19 cellular contexts compared by ENCODE assay signal in genomic region chr16:8258523-8258922, GRCh38.
DNase-seq lines count a peak whose midpoint lies in the region; ATAC-seq, FAIRE-seq and TF ChIP-seq lines count a peak whose summit lies in the region.
"Had no signal": no experiment of that assay in that cellular context is flagged by ENCODE, and none has a peak within 500 bp of the region (broad histone marks: within the 10 kb centered on the region; RNA-seq: fewer than 3 reads in every experiment).

No MANE protein-coding gene starts in this region.

- H3K4me1 ChIP-seq in H1 (replicated peaks in 1 of 4; ENCODE audit: control insufficient read depth in 3 of 4, insufficient read depth in 4 of 4, low read length in 3 of 4) (peaks cover 2 to 5% (median 3%) of the 10 kb centered on the region in 4 experiments; a peak in 4 of 7 replicates), psoas muscle (no peaks in the 10 kb centered on the region)
- H3K4me1 ChIP-seq in effector memory CD4-positive, alpha-beta T cell (ENCODE audit: control insufficient read depth, insufficient read depth, low read length, poor library complexity, severe bottlenecking): no peaks in the 10 kb centered on the region
- H3K4me1 ChIP-seq: HAP-1 had no signal

- no peak overlapping the region for H2BK12ac ChIP-seq in H1 (ENCODE audit: low read depth, low read length)

- no peak for TF ChIP-seq CTCF in H1 (IDR thresholded peaks at IDR 0.05; ENCODE audit: control extremely low read depth in 1 of 3, insufficient read depth in 1 of 3, low read depth in 1 of 3, low read length in 3 of 3)
- no peak for TF ChIP-seq CTCF in lower leg skin (IDR thresholded peaks at IDR 0.05)
- no peak for TF ChIP-seq CTCF in psoas muscle (IDR thresholded peaks at IDR 0.05)

- H3K14ac ChIP-seq in H1 (ENCODE audit: insufficient read length): no peak overlapping the region

- TF ChIP-seq EP300 in H1 (IDR thresholded peaks at IDR 0.05; ENCODE audit: borderline replicate concordance in 1 of 2, low read depth in 2 of 2, low read length in 2 of 2): no peak

- ATAC-seq in psoas muscle: no peak
- ATAC-seq: HepG2 had no signal

- H2BK5ac ChIP-seq in H1 (ENCODE audit: low read depth, low read length): no peak overlapping the region

- H3K9ac ChIP-seq in H1 (replicated peaks in 1 of 4; ENCODE audit: extremely low read depth in 1 of 4, low read depth in 3 of 4, low read length in 3 of 4): no peak overlapping the region
- H3K9ac ChIP-seq: GM23248 had no signal

- no peaks in the 10 kb centered on the region for H3K36me3 ChIP-seq in H7 (replicated peaks; ENCODE audit: control insufficient read depth, insufficient read depth, low read length)
- no peaks in the 10 kb centered on the region for H3K36me3 ChIP-seq in H1 (ENCODE audit: control insufficient read depth in 2 of 4, insufficient read depth in 4 of 4, low read length in 3 of 4)
- no peaks in the 10 kb centered on the region for H3K36me3 ChIP-seq in effector memory CD4-positive, alpha-beta T cell (ENCODE audit: control insufficient read depth, insufficient read depth, low read length)
- H3K36me3 ChIP-seq in psoas muscle (ENCODE audit: insufficient read depth in 1 of 2, low read depth in 1 of 2): no peaks in the 10 kb centered on the region
- H3K36me3 ChIP-seq: HAP-1 had no signal

- no peak overlapping the region for H2BK15ac ChIP-seq in H1 (ENCODE audit: low read length)

- 38% methylated on average over 4 of the region's 7 CpGs; no CpG with 5 or more reads in 1 of the 2 experiments for WGBS in H1 (ENCODE audit: extremely low coverage in 1 of 2, insufficient coverage in 1 of 2, insufficient read length in 1 of 2, insufficient replicate concordance in 2 of 2, low coverage in 1 of 2, low lambda C conversion rate in 2 of 2, missing lambda C conversion rate in 1 of 2), 2 experiments
- WGBS in lower leg skin, 2 donors: 68 to 79% methylated on average over 7 of the region's 7 CpGs
- 62 to 71% (median 68%) methylated on average over 7 of the region's 7 CpGs for WGBS in psoas muscle, 3 donors

- FAIRE-seq in H1 (lab: Jason Lieb, UNC): no peak
- FAIRE-seq: A204.1, GM12891, GM19239, HepG2 had no signal

- no peak overlapping the region for H3K56ac ChIP-seq in H1 (replicated peaks; ENCODE audit: insufficient read length, low read depth, low read length)

- no peak overlapping the region for H2AK5ac ChIP-seq in H1 (ENCODE audit: low read depth, low read length)

- H2AFZ ChIP-seq in H1 (ENCODE audit: low read length): no peak overlapping the region; the same call in 1 of the 2 replicates
- H2AFZ ChIP-seq: GM23248 had no signal

- TF ChIP-seq POLR2A in H1 (IDR thresholded peaks at IDR 0.05; ENCODE audit: control extremely low read depth in 1 of 2, low read depth in 2 of 2, low read length in 2 of 2) (no peak), lower leg skin (IDR thresholded peaks at IDR 0.05) (no peak)

- H3K9me3 ChIP-seq in H1 (ENCODE audit: insufficient read depth in 2 of 2, low read depth in 1 of 2, low read length in 1 of 2) (no peaks in the 10 kb centered on the region), psoas muscle (no peaks in the 10 kb centered on the region)
- no peaks in the 10 kb centered on the region for H3K9me3 ChIP-seq in effector memory CD4-positive, alpha-beta T cell (ENCODE audit: control insufficient read depth, low read length)
- H3K9me3 ChIP-seq: HAP-1 had no signal

- H3K23ac ChIP-seq in H1 (ENCODE audit: insufficient read length): no peak overlapping the region

- no peak overlapping the region for H3K4ac ChIP-seq in H1 (replicated peaks; ENCODE audit: insufficient read length, low read depth, low read length)

- H3K4me3 ChIP-seq in H7 (ENCODE audit: insufficient read depth, low read depth, low read length) (no peak overlapping the region), H1 (ENCODE audit: extremely low read depth in 1 of 4, insufficient read depth in 2 of 4, low read depth in 3 of 4, low read length in 4 of 4) (peak overlapping the region in 1 of 4 experiments; percentile 26; a peak in 1 of 8 replicates), lower leg skin (ENCODE audit: low read depth, poor library complexity, severe bottlenecking) (no peak overlapping the region), psoas muscle (no peak overlapping the region)
- H3K4me3 ChIP-seq in effector memory CD4-positive, alpha-beta T cell (ENCODE audit: insufficient read depth, low read depth, low read length, poor library complexity, severe bottlenecking): no peak overlapping the region
- H3K4me3 ChIP-seq: GM23248, HAP-1 had no signal

- peak overlapping the region; percentile 2 for H2BK120ac ChIP-seq in H1 (replicated peaks; ENCODE audit: low read depth, low read length)

- H3K27me3 ChIP-seq in H7 (ENCODE audit: control insufficient read depth, insufficient read depth, low read length) (no peaks in the 10 kb centered on the region), H1 (replicated peaks in 1 of 4; ENCODE audit: control insufficient read depth in 3 of 4, extremely low read depth in 1 of 4, insufficient read depth in 3 of 4, low read length in 3 of 4) (peaks cover 0 to 1% (median 0%) of the 10 kb centered on the region in 4 experiments; a peak in 1 of 7 replicates), psoas muscle (ENCODE audit: insufficient read depth in 3 of 3, low read length in 2 of 3) (no peaks in the 10 kb centered on the region)
- no peaks in the 10 kb centered on the region for H3K27me3 ChIP-seq in effector memory CD4-positive, alpha-beta T cell (replicated peaks; ENCODE audit: control insufficient read depth, insufficient read depth, low read length, poor library complexity, severe bottlenecking)

- peak; percentile 5 for DNase-seq in H7
- DNase-seq in H1 (ENCODE audit: low read depth in 1 of 2, low spot score in 2 of 2): no peak
- DNase-seq in iPS-NIHi11 (ENCODE audit: low spot score): peak; percentile 11
- no peak for DNase-seq in lower leg skin (ENCODE audit: low spot score in 2 of 2)
- DNase-seq in effector memory CD4-positive, alpha-beta T cell: no peak
- no peak for DNase-seq in psoas muscle
- no peak for DNase-seq in GF-D8 (lab: John Stamatoyannopoulos, UW)
- DNase-seq: ACHN; CD4-positive, alpha-beta T cell; DMS153; DMS79 treated with DMSO at 0.1 percent for 48 hours; GM23248; KBM-7 had no signal

- H2BK20ac ChIP-seq in H1 (ENCODE audit: low read length): no peak overlapping the region

- no peaks in the 10 kb centered on the region for H3K23me2 ChIP-seq in H1 (ENCODE audit: low read depth, low read length)

- intact Hi-C loops in lower leg skin (cut with DNase I; ENCODE audit: low total_unique reads) (no loop called here), psoas muscle (cut with DNase I) (no loop called here)

- H4K91ac ChIP-seq in H1 (replicated peaks; ENCODE audit: insufficient read length, low read length): no peak overlapping the region

- H4K8ac ChIP-seq in H1 (ENCODE audit: extremely low read depth, insufficient read depth, low read length): no peak overlapping the region

- no peak overlapping the region for H3K18ac ChIP-seq in H1 (ENCODE audit: extremely low read depth, low read length)

- no peak overlapping the region for H4K5ac ChIP-seq in H1 (ENCODE audit: insufficient read length, low read depth, low read length)

- POLR2A ChIA-PET in H1 (lab: Charles Lee; ENCODE audit: partially characterized antibody): no interaction called here

- H3K79me1 ChIP-seq in H1 (ENCODE audit: low read depth, low read length): no peaks in the 10 kb centered on the region

- no peak overlapping the region for H3K27ac ChIP-seq in H1 (ENCODE audit: low read depth, low read length)
- no peak overlapping the region for H3K27ac ChIP-seq in effector memory CD4-positive, alpha-beta T cell (ENCODE audit: insufficient read depth, low read length, poor library complexity, severe bottlenecking)
- H3K27ac ChIP-seq in psoas muscle: no peak overlapping the region
- H3K27ac ChIP-seq: C4-2B, GM23248 had no signal

- H3K4me2 ChIP-seq in H1 (ENCODE audit: insufficient read depth in 1 of 2, low read depth in 2 of 2, low read length in 2 of 2): peak overlapping the region; percentile 5 to 19; a peak in 1 of 4 replicates

- H4K20me1 ChIP-seq in H1 (replicated peaks in 1 of 2; ENCODE audit: control insufficient read depth in 1 of 2, insufficient read depth in 2 of 2, low read length in 2 of 2): no peaks in the 10 kb centered on the region

- TF ChIP-seq RAD21 in H1 (IDR thresholded peaks at IDR 0.05 in 1 of 2, conservative IDR thresholded peaks at IDR 0.05 in 1 of 2; ENCODE audit: low read depth in 2 of 2, low read length in 2 of 2): no peak

- no peaks in the 10 kb centered on the region for H3K79me2 ChIP-seq in H1 (ENCODE audit: control insufficient read depth in 1 of 2, insufficient read depth in 2 of 2, low read length in 2 of 2)

- CTCF ChIA-PET in H1 (lab: Charles Lee; ENCODE audit: partially characterized antibody): interaction anchor here (2.1 kb wide), 1 partner anchor 91 kb away, joined by 4 read pairs; no protein-coding TSS in a partner anchor

TF ChIP-seq in H1, 55 proteins besides CTCF, POLR2A, EP300 and RAD21:
- TF ChIP-seq E2F6 (IDR thresholded peaks at IDR 0.05): no peak
- TF ChIP-seq TBP (IDR thresholded peaks at IDR 0.05; ENCODE audit: low read depth, low read length): no peak
- TF ChIP-seq SRF (IDR thresholded peaks at IDR 0.05; ENCODE audit: low read depth, low read length): no peak
- TF ChIP-seq GABPA (IDR thresholded peaks at IDR 0.05; ENCODE audit: borderline replicate concordance, insufficient read depth, low read length): no peak
- TF ChIP-seq FOSL1 (IDR thresholded peaks at IDR 0.05; ENCODE audit: insufficient read depth, low read depth, low read length): no peak
- TF ChIP-seq KDM1A (IDR thresholded peaks at IDR 0.05; ENCODE audit: borderline replicate concordance, low read length): no peak
- TF ChIP-seq SP4 (IDR thresholded peaks at IDR 0.05; ENCODE audit: low read length): no peak

Comparison
In these comparisons a context has a peak if more than half of its experiments do, and no peak if none do; other contexts are left out.
1. DNase-seq: peak in H7 (single experiment) and iPS-NIHi11 (single experiment); none in H1 (0 of 2), lower leg skin (0 of 2), effector memory CD4-positive, alpha-beta T cell (0 of 3), psoas muscle (0 of 2) and GF-D8 (single experiment).